Comparison of ENCODE assay signal across 9 cellular contexts in the genomic region with DNA sequence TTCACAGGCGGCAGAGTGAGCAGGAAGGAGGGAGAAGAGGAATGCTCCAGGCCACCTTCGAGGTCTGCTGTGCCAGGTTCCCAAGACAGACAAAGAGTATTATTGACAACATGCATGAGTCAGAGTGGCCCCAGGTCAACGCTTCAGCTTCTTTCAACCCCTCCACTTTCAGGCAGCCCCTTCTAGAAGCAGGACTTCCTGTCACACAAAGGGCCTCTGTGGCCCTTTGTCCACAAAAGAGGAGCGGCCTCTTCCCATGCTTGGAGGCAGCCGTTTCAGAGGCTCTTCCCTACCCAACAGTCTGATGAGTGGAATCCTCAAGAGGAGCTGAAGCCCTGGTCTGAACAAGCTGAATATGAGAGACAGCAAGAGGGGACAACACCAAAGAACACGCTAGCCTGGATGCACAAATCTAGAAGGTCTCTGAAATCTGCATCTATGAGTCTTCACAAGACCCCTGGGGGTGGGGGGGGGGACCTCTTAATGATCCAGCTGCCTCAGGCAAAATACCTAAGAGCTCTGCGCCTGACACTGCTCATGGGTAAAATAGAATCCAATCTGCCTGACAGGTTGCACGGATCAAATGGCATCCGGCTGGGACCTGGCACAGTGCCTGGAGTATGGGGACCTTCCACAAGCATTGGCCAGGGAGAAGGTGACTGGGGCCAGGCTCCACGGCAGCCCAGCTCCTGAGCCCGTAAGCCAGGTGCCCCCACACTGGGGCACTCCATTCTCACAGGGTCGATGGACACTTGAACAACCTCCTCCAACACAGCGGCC.
DNase-seq lines count a peak whose midpoint lies in the region; ATAC-seq and TF ChIP-seq lines count a peak whose summit lies in the region.
"Had no signal": no experiment of that assay in that cellular context is flagged by ENCODE, and none has a peak within 500 bp of the region (broad histone marks: within the 10 kb centered on the region; RNA-seq: fewer than 3 reads in every experiment).

No MANE protein-coding gene starts in this region.

- H3K27me3 Mint-ChIP-seq in mesothelial cell of epicardium (ENCODE audit: low read depth), result no peaks in the 10 kb centered on the region

- no peak overlapping the region for H3K4me3 Mint-ChIP-seq in mesothelial cell of epicardium

- H3K9me3 Mint-ChIP-seq in mesothelial cell of epicardium, result no peaks in the 10 kb centered on the region

- H3K4me1 Mint-ChIP-seq in mesothelial cell of epicardium, result peaks cover 64% of the 10 kb centered on the region

- DNase-seq in COLO829 (ENCODE audit: low spot score) (peak; percentile 99), NCI-H146 treated with DMSO at 0.1 percent for 48 hours (lab: John Stamatoyannopoulos, UW; ENCODE audit: unreplicated experiment) (peak; percentile 15), cerebellar cortex (ENCODE audit: low spot score) (peak; percentile 81), mesothelial cell of epicardium (ENCODE audit: low spot score in 2 of 2, unreplicated experiment in 2 of 2) (no peak), KG1 (lab: John Stamatoyannopoulos, UW) (no peak)
- DNase-seq: activated gamma-delta T cell treated with Interleukin-2 at 50 U/mL for 16 hours had no signal

- H3K27ac Mint-ChIP-seq in mesothelial cell of epicardium, result peak overlapping the region; percentile 87

- ATAC-seq in HG02798 (IDR thresholded peaks at IDR 0.05; ENCODE audit: poor library complexity, unreplicated experiment) (no peak), GM19351 (IDR thresholded peaks at IDR 0.05; ENCODE audit: unreplicated experiment) (no peak), HG03175 (IDR thresholded peaks at IDR 0.05; ENCODE audit: unreplicated experiment) (no peak)

- TF ChIP-seq CTCF in mesothelial cell of epicardium (IDR thresholded peaks at IDR 0.05; ENCODE audit: unreplicated experiment), result no peak

- no peaks in the 10 kb centered on the region for H3K36me3 Mint-ChIP-seq in mesothelial cell of epicardium

Comparison
In these comparisons a context has a peak if more than half of its experiments do, and no peak if none do; other contexts are left out.
1. DNase-seq: peak in COLO829 (single experiment), NCI-H146 treated with DMSO at 0.1 percent for 48 hours (single experiment) and cerebellar cortex (single experiment); none in mesothelial cell of epicardium (0 of 2) and KG1 (single experiment).